In the genomic region with DNA sequence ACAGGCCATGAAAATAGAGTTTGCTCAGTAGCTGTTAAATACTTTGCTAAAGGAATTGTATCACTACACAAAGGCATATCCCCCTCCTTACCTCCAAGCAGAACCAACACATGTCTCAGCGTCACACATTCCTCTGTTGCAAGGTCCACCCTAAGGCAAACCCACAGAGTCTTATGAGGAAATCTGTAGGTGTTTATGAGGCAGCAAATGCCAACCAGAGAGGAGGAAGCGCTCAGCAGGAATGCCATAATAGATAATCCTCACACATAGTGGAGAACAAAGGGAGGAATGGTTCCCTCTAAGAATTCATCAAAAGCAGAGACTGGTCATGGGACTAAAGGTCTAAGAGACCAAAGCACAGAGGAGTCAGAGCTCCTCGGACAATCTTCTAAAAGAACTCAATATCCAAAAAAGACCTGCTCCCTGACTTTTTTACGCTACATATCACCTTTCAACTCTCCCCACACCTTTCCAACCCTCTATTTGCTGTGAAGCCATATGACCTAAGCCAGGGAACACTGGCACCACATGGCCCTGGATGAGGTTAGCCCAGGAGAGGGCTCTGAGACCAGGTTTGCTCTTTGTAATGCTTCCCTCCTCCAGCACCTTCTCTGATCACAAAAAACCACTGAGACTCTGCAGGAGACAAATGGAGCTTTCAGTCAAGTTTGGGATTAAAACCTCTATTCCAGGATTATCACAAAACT, we compare ENCODE assay signal across 17 cellular contexts. TPM values are rescaled to one million over a fixed set of nuclear protein-coding genes. Genes with fewer than 3 reads are reported as not detected.
A peak's percentile ranks its signal among the peaks of the same experiment; 100 is the strongest.
DNase-seq lines count a peak whose midpoint lies in the region; ATAC-seq, FAIRE-seq and TF ChIP-seq lines count a peak whose summit lies in the region.
"Had no signal": no experiment of that assay in that cellular context is flagged by ENCODE, and none has a peak within 500 bp of the region (broad histone marks: within the 10 kb centered on the region; RNA-seq: fewer than 3 reads in every experiment).

No MANE protein-coding gene starts in this region.

- H2AFZ ChIP-seq in GM23338 (no peak overlapping the region), PC-9 (no peak overlapping the region)

- H3K27ac ChIP-seq in GM23338 (ENCODE audit: low read depth): no peak overlapping the region
- no peak overlapping the region for H3K27ac ChIP-seq in PC-9
- no peak overlapping the region for H3K27ac ChIP-seq in thyroid gland
- no peak overlapping the region for H3K27ac ChIP-seq in small intestine (ENCODE audit: low read depth in 1 of 2, low read length in 1 of 2)
- H3K27ac ChIP-seq: stomach had no signal

- H3K9me3 Mint-ChIP-seq in GM23338: no peaks in the 10 kb centered on the region
- H3K9me3 Mint-ChIP-seq: CD4-positive, CD25-positive, alpha-beta regulatory T cell had no signal

- 92 to 96% methylated on average over 4 of the region's 4 CpGs for WGBS in thyroid gland, 2 donors
- WGBS in small intestine, 3 donors: 91 to 96% (median 94%) methylated on average over 4 of the region's 4 CpGs

- POLR2A ChIA-PET in PC-9 (lab: Charles Lee; ENCODE audit: unreplicated experiment): interaction anchor here (0.6 kb wide), 1 partner anchor 21 kb away, joined by 3 read pairs; no protein-coding TSS in a partner anchor

- no peak overlapping the region for H3K27ac Mint-ChIP-seq in GM23338
- H3K27ac Mint-ChIP-seq: CD4-positive, CD25-positive, alpha-beta regulatory T cell had no signal

- no peaks in the 10 kb centered on the region for H3K27me3 ChIP-seq in GM23338 (ENCODE audit: insufficient read depth)
- no peaks in the 10 kb centered on the region for H3K27me3 ChIP-seq in PC-9 (ENCODE audit: insufficient read depth, low read depth)
- H3K27me3 ChIP-seq in thyroid gland: no peaks in the 10 kb centered on the region
- no peaks in the 10 kb centered on the region for H3K27me3 ChIP-seq in small intestine (ENCODE audit: control insufficient read depth in 2 of 2, insufficient read depth in 2 of 2, low read length in 2 of 2)
- H3K27me3 ChIP-seq: breast epithelium, stomach had no signal

- intact Hi-C loops in PC-9 (cut with micrococcal nuclease; ENCODE audit: unreplicated experiment) (no loop called here), thyroid gland (cut with DNase I) (no loop called here)

- peaks cover 6% of the 10 kb centered on the region; the same call in 2 of the 3 replicates for H3K36me3 Mint-ChIP-seq in GM23338 (ENCODE audit: low read depth)

- H3K4me3 ChIP-seq in GM23338: no peak overlapping the region
- no peak overlapping the region for H3K4me3 ChIP-seq in PC-9
- H3K4me3 ChIP-seq in fibroblast of pulmonary artery (replicated peaks; ENCODE audit: low read depth, low read length): no peak overlapping the region
- H3K4me3 ChIP-seq in thyroid gland (replicated peaks in 1 of 3): no peak overlapping the region
- no peak overlapping the region for H3K4me3 ChIP-seq in small intestine (ENCODE audit: low read depth in 1 of 2, low read length in 2 of 2)
- H3K4me3 ChIP-seq: breast epithelium, stomach had no signal

- peaks cover 2% of the 10 kb centered on the region for H3K27me3 Mint-ChIP-seq in GM23338 (ENCODE audit: insufficient read depth, low read depth, poor library complexity)
- H3K27me3 Mint-ChIP-seq: CD4-positive, CD25-positive, alpha-beta regulatory T cell had no signal

- H3K9me3 ChIP-seq in PC-9 (ENCODE audit: insufficient read depth, low read depth) (no peaks in the 10 kb centered on the region; the same call in 1 of the 2 replicates), thyroid gland (no peaks in the 10 kb centered on the region), small intestine (ENCODE audit: control insufficient read depth, low read depth) (no peaks in the 10 kb centered on the region)
- H3K9me3 ChIP-seq: breast epithelium, stomach had no signal

- no peak for FAIRE-seq in small intestine (lab: Jason Lieb, UNC)

- H3K9me2 ChIP-seq in GM23338 (ENCODE audit: insufficient read depth) (peaks cover 4% of the 10 kb centered on the region; the same call in 1 of the 2 replicates), PC-9 (ENCODE audit: insufficient read depth) (no peaks in the 10 kb centered on the region)

- BruUV-seq in PC-9 (replicated peaks; lab: Mats Ljungman, UMichigan): no TSS peak

- H3F3A ChIP-seq in GM23338 (replicated peaks; ENCODE audit: low read depth) (no peaks in the 10 kb centered on the region), PC-9 (ENCODE audit: insufficient read depth, low read depth) (peaks cover 17% of the 10 kb centered on the region)

- TF ChIP-seq POLR2A in thyroid gland (IDR thresholded peaks at IDR 0.05): no peak

- H3K36me3 ChIP-seq in GM23338 (ENCODE audit: insufficient read depth) (no peaks in the 10 kb centered on the region), PC-9 (ENCODE audit: low read depth) (peaks cover 28% of the 10 kb centered on the region), thyroid gland (no peaks in the 10 kb centered on the region), small intestine (ENCODE audit: control insufficient read depth in 2 of 2, insufficient read depth in 2 of 2, low read length in 2 of 2) (peaks cover 2 to 4% of the 10 kb centered on the region in 2 donors)
- H3K36me3 ChIP-seq: breast epithelium, stomach had no signal

- peaks cover 33% of the 10 kb centered on the region for H4K20me1 ChIP-seq in GM23338 (replicated peaks; ENCODE audit: insufficient read depth)
- peaks cover 34% of the 10 kb centered on the region for H4K20me1 ChIP-seq in PC-9 (ENCODE audit: insufficient read depth)

- TF ChIP-seq CTCF in GM23338 (conservative IDR thresholded peaks at IDR 0.05; ENCODE audit: low read depth in 2 of 2) (no peak), PC-9 (conservative IDR thresholded peaks at IDR 0.05) (no peak), fibroblast of pulmonary artery (IDR thresholded peaks at IDR 0.05; ENCODE audit: low read length, missing control alignments) (no peak), thyroid gland (IDR thresholded peaks at IDR 0.05) (no peak)

- CTCF ChIA-PET in PC-9 (lab: Charles Lee): no interaction called here

- H3K79me2 ChIP-seq in GM23338 (replicated peaks; ENCODE audit: insufficient read depth) (peaks cover 100% of the 10 kb centered on the region), PC-9 (ENCODE audit: low read depth) (peaks cover 92% of the 10 kb centered on the region)

- peaks cover 46% of the 10 kb centered on the region for H3K4me1 Mint-ChIP-seq in GM23338

- DNase-seq in GM23338 (ENCODE audit: low spot score) (no peak), PC-9 (peak; percentile 26 to 96), fibroblast of pulmonary artery (ENCODE audit: low read depth) (peak; percentile 31), renal cortical epithelial cell (ENCODE audit: low read depth) (peak; percentile 96), thyroid gland (no peak), small intestine (no peak), SW480 (ENCODE audit: low spot score) (no peak)
- DNase-seq: activated CD4-positive, alpha-beta T cell treated with anti-CD3 and anti-CD28 coated beads, Interleukin-2, amount 50 U/mL, for 48 hours; activated effector memory CD4-positive, alpha-beta T cell treated with anti-CD3 and anti-CD28 coated beads, Interleukin-2, amount 50 U/mL, for 16 hours; CD4-positive, CD25-positive, alpha-beta regulatory T cell; erythroblast; Karpas-422; NCI-H2029 treated with DMSO at 0.1 percent for 48 hours; stomach; T-helper 2 cell had no signal

- H3K4me3 Mint-ChIP-seq in GM23338: no peak overlapping the region
- H3K4me3 Mint-ChIP-seq: CD4-positive, CD25-positive, alpha-beta regulatory T cell had no signal

- H3K4me2 ChIP-seq in GM23338: 0 out of 2 replicates have a peak overlapping the region, but pooled peaks have one; percentile 27
- 0 out of 2 replicates have a peak overlapping the region, but pooled peaks have one; percentile 13 for H3K4me2 ChIP-seq in PC-9

- H3K4me1 ChIP-seq in GM23338 (ENCODE audit: insufficient read depth): peaks cover 26% of the 10 kb centered on the region
- H3K4me1 ChIP-seq in PC-9 (replicated peaks; ENCODE audit: insufficient read depth): peaks cover 51% of the 10 kb centered on the region
- peaks cover 18 to 26% of the 10 kb centered on the region in 2 donors for H3K4me1 ChIP-seq in thyroid gland
- peaks cover 0 to 7% of the 10 kb centered on the region in 2 donors for H3K4me1 ChIP-seq in small intestine (ENCODE audit: control insufficient read depth in 2 of 2, insufficient read depth in 1 of 2, low read depth in 1 of 2, low read length in 1 of 2)

- ATAC-seq in GM23338 (peak; percentile 28; the same call in 2 of the 3 replicates), GM18858 (IDR thresholded peaks at IDR 0.05; ENCODE audit: unreplicated experiment) (no peak)

TF ChIP-seq in GM23338, 12 proteins besides CTCF, POLR2A, EP300 and RAD21 (continues in another document):
- TF ChIP-seq EZH2phosphoT487 (IDR thresholded peaks at IDR 0.05; ENCODE audit: unreplicated experiment): no peak

RNA-seq across cellular contexts. Expression of gene SLC25A13, which starts 7.3 kb away (rescaled TPM):
- 82.6 and 84.6 TPM in 2 replicates for total RNA-seq in GM23338 (2014; rRNA removed; shearing (Covaris generic))
- polyA plus RNA-seq in GM23338 (2016; fragmentation: Nextera tagmentation; extraction: Ambion mirVana) (47.4 and 51.1 TPM in 2 replicates), small intestine (10 to 100 TPM; 25.9 to 49.0 (median 35.4) TPM)
- total RNA-seq in PC-9 (2021) (26.4 and 52.5 TPM in 2 replicates), renal cortical epithelial cell (66.8 and 92.2 TPM in 2 replicates), thyroid gland (10 to 100 TPM; 22.7 to 36.1 (median 30.2) TPM)

Comparison
In these comparisons a context has a peak if more than half of its experiments do, and no peak if none do; other contexts are left out.
1. DNase-seq: peak in PC-9 (2 of 2), fibroblast of pulmonary artery (single experiment) and renal cortical epithelial cell (single experiment); none in GM23338 (single experiment), thyroid gland (0 of 2), small intestine (single experiment) and SW480 (single experiment).